Comparison of ENCODE assay signal across 1 cellular context in genomic region chr11:32931605-32932004, GRCh38.
TF ChIP-seq lines count a peak whose summit lies in the region.

No MANE protein-coding gene starts in this region.

TF ChIP-seq in endothelial cell of umbilical vein, 7 proteins besides CTCF, POLR2A, EP300 and RAD21:
- TF ChIP-seq POLR2AphosphoS5 (IDR thresholded peaks at IDR 0.05; ENCODE audit: insufficient read depth, low read depth, low read length) (no peak), MAX (IDR thresholded peaks at IDR 0.05; ENCODE audit: insufficient read depth, insufficient read length) (no peak), FOS (IDR thresholded peaks at IDR 0.05; ENCODE audit: borderline replicate concordance, insufficient read depth, low read length) (no peak)
